In genomic region chr16:69615528-69615927, GRCh38 we compare ENCODE assay signal across 20 cellular contexts. TPM values are rescaled to one million over a fixed set of nuclear protein-coding genes. Genes with fewer than 3 reads are reported as not detected.
DNase-seq lines count a peak whose midpoint lies in the region; ATAC-seq and TF ChIP-seq lines count a peak whose summit lies in the region.
"Had no signal": no experiment of that assay in that cellular context is flagged by ENCODE, and none has a peak within 500 bp of the region (broad histone marks: within the 10 kb centered on the region; RNA-seq: fewer than 3 reads in every experiment).

No MANE protein-coding gene starts in this region.

- H3K27me3 Mint-ChIP-seq in CD4-positive, CD25-positive, alpha-beta regulatory T cell = no peaks in the 10 kb centered on the region
- H3K27me3 Mint-ChIP-seq in Calu3 (ENCODE audit: unreplicated experiment) = no peaks in the 10 kb centered on the region
- H3K27me3 Mint-ChIP-seq: CD4-positive, alpha-beta memory T cell had no signal

- H3K4me1 Mint-ChIP-seq in CD4-positive, CD25-positive, alpha-beta regulatory T cell = peaks cover 48 to 72% (median 62%) of the 10 kb centered on the region in 4 donors
- H3K4me1 Mint-ChIP-seq in Calu3 (ENCODE audit: low read depth, unreplicated experiment) = peaks cover 45% of the 10 kb centered on the region

- H3K27ac Mint-ChIP-seq in CD4-positive, CD25-positive, alpha-beta regulatory T cell = peak overlapping the region in 2 of 3 donors; percentile 16 to 89
- peak overlapping the region; percentile 36 for H3K27ac Mint-ChIP-seq in Calu3 (ENCODE audit: unreplicated experiment)

- no peaks in the 10 kb centered on the region for H3K36me3 ChIP-seq in CD4-positive, CD25-positive, alpha-beta regulatory T cell (ENCODE audit: control insufficient read depth, insufficient read depth, low read length)
- H3K36me3 ChIP-seq in iPS-20b (ENCODE audit: insufficient read depth, low read depth, low read length) (no peaks in the 10 kb centered on the region; the same call in 1 of the 2 replicates), gastrocnemius medialis (no peaks in the 10 kb centered on the region)
- H3K36me3 ChIP-seq: SJCRH30 had no signal

- 0 out of 2 replicates have a peak overlapping the region, but pooled peaks have one; percentile 3 for H3K9ac ChIP-seq in iPS-20b (ENCODE audit: low read depth, low read length)
- H3K9ac ChIP-seq: KMS-11 had no signal

- no peak for TF ChIP-seq POLR2A in gastrocnemius medialis (IDR thresholded peaks at IDR 0.05)

- no TSS peak for BruUV-seq in Calu3 (replicated peaks; lab: Mats Ljungman, UMichigan)

- H3K4me3 ChIP-seq in CD4-positive, CD25-positive, alpha-beta regulatory T cell (ENCODE audit: low read depth, low read length) = no peak overlapping the region
- H3K4me3 ChIP-seq in iPS-20b (ENCODE audit: low read length) (no peak overlapping the region), gastrocnemius medialis (no peak overlapping the region)
- H3K4me3 ChIP-seq: SJCRH30 had no signal

- DNase-seq in CD4-positive, CD25-positive, alpha-beta regulatory T cell = no peak
- DNase-seq in Calu3 (no peak), gastrocnemius medialis (no peak), NCI-H2081 treated with DMSO at 0.1 percent for 48 hours (lab: John Stamatoyannopoulos, UW) (no peak), NCI-H69 (lab: John Stamatoyannopoulos, UW) (no peak), A172 (ENCODE audit: low spot score) (no peak)
- DNase-seq: CD4-positive, alpha-beta memory T cell; DMS153; GOT3; HCEC 1CT; IMR-90; NCI-H1105; NCI-H146; NCI-H2029; NCI-H226; NCI-H524; NCI-H82; SJCRH30 had no signal

- H3K4me1 ChIP-seq in CD4-positive, CD25-positive, alpha-beta regulatory T cell (ENCODE audit: control insufficient read depth, insufficient read depth, low read length, poor library complexity, severe bottlenecking) = peaks cover 18% of the 10 kb centered on the region
- H3K4me1 ChIP-seq in iPS-20b (ENCODE audit: insufficient read depth, low read length) = peaks cover 9% of the 10 kb centered on the region
- H3K4me1 ChIP-seq in gastrocnemius medialis = peaks cover 76 to 89% of the 10 kb centered on the region in 2 donors

- CTCF ChIA-PET in Calu3 (lab: Charles Lee) = no interaction called here

- in situ Hi-C loops in gastrocnemius medialis (cut with MboI; ENCODE audit: low sequenced_read_pairs in 4 of 4) = no loop called here

- H3K9me3 Mint-ChIP-seq in CD4-positive, CD25-positive, alpha-beta regulatory T cell = peaks cover 0 to 1% (median 0%) of the 10 kb centered on the region in 7 donors
- H3K9me3 Mint-ChIP-seq in Calu3 (ENCODE audit: low read depth, unreplicated experiment) = no peaks in the 10 kb centered on the region
- H3K9me3 Mint-ChIP-seq: CD4-positive, alpha-beta memory T cell had no signal

- no peak overlapping the region for H3K4me3 Mint-ChIP-seq in CD4-positive, CD25-positive, alpha-beta regulatory T cell
- no peak overlapping the region for H3K4me3 Mint-ChIP-seq in Calu3 (ENCODE audit: low read depth, unreplicated experiment)

- no peak overlapping the region for H3K27ac ChIP-seq in CD4-positive, CD25-positive, alpha-beta regulatory T cell (ENCODE audit: insufficient read depth, low read length, poor library complexity, severe bottlenecking)
- no peak overlapping the region for H3K27ac ChIP-seq in iPS-20b (ENCODE audit: low read length)
- peak overlapping the region; percentile 82 to 91 (median 85) for H3K27ac ChIP-seq in gastrocnemius medialis
- H3K27ac ChIP-seq: KMS-11, SJCRH30 had no signal

- peaks cover 7% of the 10 kb centered on the region for H3K36me3 Mint-ChIP-seq in CD4-positive, CD25-positive, alpha-beta regulatory T cell
- peaks cover 5% of the 10 kb centered on the region for H3K36me3 Mint-ChIP-seq in Calu3 (ENCODE audit: insufficient read depth, unreplicated experiment)

- H3K9me3 ChIP-seq in CD4-positive, CD25-positive, alpha-beta regulatory T cell (ENCODE audit: control insufficient read depth in 2 of 2, low read length in 2 of 2) = no peaks in the 10 kb centered on the region
- H3K9me3 ChIP-seq in iPS-20b (ENCODE audit: insufficient read depth, low read depth, low read length) (no peaks in the 10 kb centered on the region), gastrocnemius medialis (no peaks in the 10 kb centered on the region)
- H3K9me3 ChIP-seq: SJCRH30 had no signal

- no peaks in the 10 kb centered on the region for H3K27me3 ChIP-seq in CD4-positive, CD25-positive, alpha-beta regulatory T cell (ENCODE audit: control insufficient read depth, insufficient read depth, low read length)
- H3K27me3 ChIP-seq in iPS-20b (ENCODE audit: insufficient read depth, low read length) (no peaks in the 10 kb centered on the region), gastrocnemius medialis (no peaks in the 10 kb centered on the region)
- H3K27me3 ChIP-seq: SJCRH30 had no signal

- no peak for TF ChIP-seq CTCF in Calu3 (IDR thresholded peaks at IDR 0.05; ENCODE audit: unreplicated experiment)
- TF ChIP-seq CTCF in gastrocnemius medialis (IDR thresholded peaks at IDR 0.05 in 4 of 5, conservative IDR thresholded peaks at IDR 0.05 in 1 of 5) = no peak

- intact Hi-C loops in Calu3 (cut with micrococcal nuclease; ENCODE audit: unreplicated experiment) (no loop called here), gastrocnemius medialis (cut with DNase I; ENCODE audit: low total_unique reads) (loop anchor here (5.0 kb wide), 1 partner anchor 218 kb away; no protein-coding TSS in a partner anchor)

- ATAC-seq in CD4-positive, CD25-positive, alpha-beta regulatory T cell (ENCODE audit: low read depth in 2 of 2) = no peak
- no peak for ATAC-seq in gastrocnemius medialis

RNA-seq across cellular contexts. Expression of gene NFAT5, which starts 49.8 kb away (rescaled TPM):
- total RNA-seq in CD4-positive, CD25-positive, alpha-beta regulatory T cell = 57.6 TPM
- 10 to 100 TPM in 2 of 4 donors, 1 to 10 TPM in 2; 7.0 to 12.0 (median 10.0) TPM for polyA plus RNA-seq in CD4-positive, CD25-positive, alpha-beta regulatory T cell
- total RNA-seq in Calu3 (2022) = 57.9 and 64.3 TPM in 2 replicates
- total RNA-seq in gastrocnemius medialis = 10 to 100 TPM; 14.4 to 34.2 (median 18.4) TPM
- 7.7 and 11.1 TPM in 2 replicates for total RNA-seq in A172 (2014; rRNA removed; shearing (Covaris generic))

Comparison
In these comparisons a context has a peak if more than half of its experiments do, and no peak if none do; other contexts are left out.
1. H3K27ac ChIP-seq: peak in gastrocnemius medialis (4 of 4); none in CD4-positive, CD25-positive, alpha-beta regulatory T cell (single experiment) and iPS-20b (single experiment).